In the genomic region with DNA sequence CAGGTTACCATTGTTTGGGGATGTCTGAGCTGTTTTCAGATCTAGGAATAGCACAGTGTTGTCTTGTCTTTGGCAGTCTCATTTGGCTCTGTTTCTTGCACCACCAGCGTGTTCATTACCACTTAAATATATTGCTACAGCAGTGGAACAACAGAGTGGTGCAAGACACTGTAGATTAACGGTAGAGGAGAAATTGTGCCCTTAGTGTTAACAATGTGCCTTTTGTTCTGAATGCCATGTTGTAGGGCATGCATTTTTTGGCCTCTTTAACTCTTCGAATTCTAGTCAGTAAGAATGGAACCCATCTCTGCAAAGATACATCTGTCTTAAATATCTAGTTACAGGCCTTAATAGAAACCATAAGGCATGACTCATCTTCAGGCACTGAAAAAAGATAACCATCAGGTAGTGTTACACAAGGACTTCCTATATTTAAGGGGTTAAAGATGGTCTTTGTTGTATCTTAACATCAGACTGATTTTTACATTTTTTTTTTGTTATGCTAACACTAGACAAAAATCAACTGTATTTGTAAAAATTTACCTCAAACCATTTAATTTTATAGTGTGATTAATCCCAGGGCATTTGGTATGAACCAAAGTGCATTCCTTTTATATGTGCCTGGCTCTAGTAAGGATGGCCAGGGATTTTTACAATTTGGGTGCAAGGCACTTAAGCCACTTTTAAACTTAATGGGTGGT, we compare ENCODE assay signal across 11 cellular contexts. TPM values are rescaled to one million over a fixed set of nuclear protein-coding genes. Genes with fewer than 3 reads are reported as not detected.
DNase-seq lines count a peak whose midpoint lies in the region; ATAC-seq, FAIRE-seq and TF ChIP-seq lines count a peak whose summit lies in the region.
"Had no signal": no experiment of that assay in that cellular context is flagged by ENCODE, and none has a peak within 500 bp of the region (broad histone marks: within the 10 kb centered on the region; RNA-seq: fewer than 3 reads in every experiment).

No MANE protein-coding gene starts in this region.

- H3K36me3 ChIP-seq in CD8-positive, alpha-beta T cell (ENCODE audit: insufficient read depth, low read length), result peaks cover 17% of the 10 kb centered on the region
- peaks cover 36% of the 10 kb centered on the region for H3K36me3 ChIP-seq in adipocyte (ENCODE audit: control insufficient read depth, insufficient read depth, low read length, severe bottlenecking)

- no peaks in the 10 kb centered on the region for H3K27me3 Mint-ChIP-seq in CD8-positive, alpha-beta T cell (ENCODE audit: low read depth)
- no peaks in the 10 kb centered on the region for H3K27me3 Mint-ChIP-seq in activated naive CD4-positive, alpha-beta T cell treated with anti-CD3 and anti-CD28 coated beads, Interleukin-2, amount 10 ng/mL, durations not matched to agents 7 days and 5 days
- H3K27me3 Mint-ChIP-seq: stimulated activated naive B cell treated with anti-CD40 and anti-IgM and Interleukin-4, amounts not matched to agents 10 μg/mL and 1 μg/mL and 100 μg/mL, for 72 hours had no signal

- TF ChIP-seq CTCF in CD8-positive, alpha-beta T cell (IDR thresholded peaks at IDR 0.05), result no peak

- H3K9me3 ChIP-seq in CD8-positive, alpha-beta T cell (ENCODE audit: low read length), result no peaks in the 10 kb centered on the region
- no peaks in the 10 kb centered on the region for H3K9me3 ChIP-seq in adipocyte (ENCODE audit: control insufficient read depth, low read length)
- H3K9me3 ChIP-seq: pancreas had no signal

- H3K9ac ChIP-seq in adipocyte (ENCODE audit: low read length), result no peak overlapping the region

- H3K4me1 ChIP-seq in CD8-positive, alpha-beta T cell (ENCODE audit: insufficient read depth, low read length), result peaks cover 92% of the 10 kb centered on the region
- H3K4me1 ChIP-seq in adipocyte (ENCODE audit: control insufficient read depth, insufficient read depth, low read length), result peaks cover 38% of the 10 kb centered on the region

- H3K27ac ChIP-seq in CD8-positive, alpha-beta T cell (ENCODE audit: low read depth, low read length), result no peak overlapping the region
- H3K27ac ChIP-seq: pancreas had no signal

- POLR2A ChIA-PET in CD8-positive, alpha-beta T cell (lab: Charles Lee), result interaction anchor here (0.7 to 1.2 kb wide), 2 partner anchors 62 to 181 kb away, joined by 3 read pairs; no protein-coding TSS in a partner anchor

- H3K4me3 ChIP-seq in CD8-positive, alpha-beta T cell (ENCODE audit: low read depth, low read length), result no peak overlapping the region
- H3K4me3 ChIP-seq in adipocyte (ENCODE audit: low read length), result peak overlapping the region; percentile 3
- H3K4me3 ChIP-seq: pancreas had no signal

- CTCF ChIA-PET in CD8-positive, alpha-beta T cell (lab: Charles Lee), result no interaction called here
- CTCF ChIA-PET in activated naive CD4-positive, alpha-beta T cell treated with anti-CD3 and anti-CD28 coated beads, Interleukin-2, amount 10 ng/mL, durations not matched to agents 7 days and 5 days (lab: Charles Lee), result no interaction called here

- intact Hi-C loops in CD8-positive, alpha-beta T cell (cut with DNase I, micrococcal nuclease), result loop anchor here (2.0 to 5.0 kb wide), 2 partner anchors 304 to 305 kb away; no protein-coding TSS in a partner anchor

- no peaks in the 10 kb centered on the region for H3K9me3 Mint-ChIP-seq in CD8-positive, alpha-beta T cell
- H3K9me3 Mint-ChIP-seq in activated naive CD4-positive, alpha-beta T cell treated with anti-CD3 and anti-CD28 coated beads, Interleukin-2, amount 10 ng/mL, durations not matched to agents 7 days and 5 days, result no peaks in the 10 kb centered on the region
- H3K9me3 Mint-ChIP-seq: stimulated activated naive B cell treated with anti-CD40 and anti-IgM and Interleukin-4, amounts not matched to agents 10 μg/mL and 1 μg/mL and 100 μg/mL, for 72 hours had no signal

- peak overlapping the region; percentile 44 for H3K4me3 Mint-ChIP-seq in CD8-positive, alpha-beta T cell
- H3K4me3 Mint-ChIP-seq in activated naive CD4-positive, alpha-beta T cell treated with anti-CD3 and anti-CD28 coated beads, Interleukin-2, amount 10 ng/mL, durations not matched to agents 7 days and 5 days, result no peak overlapping the region
- H3K4me3 Mint-ChIP-seq: stimulated activated naive B cell treated with anti-CD40 and anti-IgM and Interleukin-4, amounts not matched to agents 10 μg/mL and 1 μg/mL and 100 μg/mL, for 72 hours had no signal

- DNase-seq in CD8-positive, alpha-beta T cell, result no peak
- DNase-seq in HTR-8/SVneo (ENCODE audit: insufficient read length, low spot score) (no peak), adipocyte (ENCODE audit: low read depth) (peak; percentile 67), islet precursor cell (peak; percentile 67), NCI-H226 (no peak), SKM-1 treated with dmso at 0.1 percent for 144 hours (lab: John Stamatoyannopoulos, UW; ENCODE audit: unreplicated experiment) (no peak)
- DNase-seq in activated naive CD4-positive, alpha-beta T cell treated with anti-CD3 and anti-CD28 coated beads, Interleukin-2, amount 10 ng/mL, durations not matched to agents 7 days and 5 days, result no peak
- DNase-seq: activated effector memory CD4-positive, alpha-beta T cell treated with Interleukin-2 at 50 U/mL for 16 hours; pancreas; stimulated activated naive B cell treated with anti-CD40 and anti-IgM and Interleukin-4, amounts not matched to agents 10 μg/mL and 1 μg/mL and 100 μg/mL, for 72 hours had no signal

- peaks cover 82% of the 10 kb centered on the region for H3K36me3 Mint-ChIP-seq in CD8-positive, alpha-beta T cell
- peaks cover 71% of the 10 kb centered on the region for H3K36me3 Mint-ChIP-seq in activated naive CD4-positive, alpha-beta T cell treated with anti-CD3 and anti-CD28 coated beads, Interleukin-2, amount 10 ng/mL, durations not matched to agents 7 days and 5 days

- H3K27ac Mint-ChIP-seq in CD8-positive, alpha-beta T cell, result peak overlapping the region; percentile 70
- no peak overlapping the region for H3K27ac Mint-ChIP-seq in activated naive CD4-positive, alpha-beta T cell treated with anti-CD3 and anti-CD28 coated beads, Interleukin-2, amount 10 ng/mL, durations not matched to agents 7 days and 5 days
- H3K27ac Mint-ChIP-seq: stimulated activated naive B cell treated with anti-CD40 and anti-IgM and Interleukin-4, amounts not matched to agents 10 μg/mL and 1 μg/mL and 100 μg/mL, for 72 hours had no signal

- FAIRE-seq in HTR-8/SVneo (lab: Jason Lieb, UNC), result peak; percentile 60
- FAIRE-seq: pancreas had no signal

- peaks cover 90% of the 10 kb centered on the region for H3K4me1 Mint-ChIP-seq in CD8-positive, alpha-beta T cell (ENCODE audit: low read depth)
- peaks cover 42% of the 10 kb centered on the region for H3K4me1 Mint-ChIP-seq in activated naive CD4-positive, alpha-beta T cell treated with anti-CD3 and anti-CD28 coated beads, Interleukin-2, amount 10 ng/mL, durations not matched to agents 7 days and 5 days

- no peaks in the 10 kb centered on the region for H3K27me3 ChIP-seq in CD8-positive, alpha-beta T cell (ENCODE audit: insufficient read depth, low read length)
- no peaks in the 10 kb centered on the region for H3K27me3 ChIP-seq in adipocyte (replicated peaks; ENCODE audit: control insufficient read depth, insufficient read depth, low read length)
- H3K27me3 ChIP-seq: pancreas had no signal

- ATAC-seq in CD8-positive, alpha-beta T cell, result no peak
- ATAC-seq in HG03457 (IDR thresholded peaks at IDR 0.05; ENCODE audit: unreplicated experiment), result no peak
- ATAC-seq: stimulated activated naive B cell treated with anti-CD40 and anti-IgM and Interleukin-4, amounts not matched to agents 10 μg/mL and 1 μg/mL and 100 μg/mL, for 72 hours had no signal

RNA-seq across cellular contexts. Expression of a gene that starts 12.9 kb away (rescaled TPM):
- 100 to 1,000 TPM; 118 to 122 TPM for total RNA-seq in CD8-positive, alpha-beta T cell

Comparison
In these comparisons a context has a peak if more than half of its experiments do, and no peak if none do; other contexts are left out.
1. DNase-seq: peak in adipocyte (single experiment) and islet precursor cell (single experiment); none in CD8-positive, alpha-beta T cell (0 of 7), HTR-8/SVneo (single experiment), NCI-H226 (single experiment), SKM-1 treated with dmso at 0.1 percent for 144 hours (single experiment) and activated naive CD4-positive, alpha-beta T cell treated with anti-CD3 and anti-CD28 coated beads, Interleukin-2, amount 10 ng/mL, durations not matched to agents 7 days and 5 days (single experiment).